Comparison of ENCODE assay signal across 1 cellular context in genomic region chr1:8467308-8467707, GRCh38.
TF ChIP-seq lines count a peak whose summit lies in the region.

No MANE protein-coding gene starts in this region.

TF ChIP-seq in GM23338, 12 proteins besides CTCF, POLR2A, EP300 and RAD21:
- no peak for TF ChIP-seq ZNF462 (CRISPR knock-in tag; IDR thresholded peaks at IDR 0.05)
- no peak for TF ChIP-seq STAT1 (IDR thresholded peaks at IDR 0.05; ENCODE audit: unreplicated experiment)
- TF ChIP-seq ZNF331 (CRISPR knock-in tag; IDR thresholded peaks at IDR 0.05; ENCODE audit: low read depth): no peak
- no peak for TF ChIP-seq CREB1 (CRISPR knock-in tag; IDR thresholded peaks at IDR 0.05; ENCODE audit: low read depth)
- TF ChIP-seq EZH2phosphoT487 (IDR thresholded peaks at IDR 0.05; ENCODE audit: unreplicated experiment): no peak
- TF ChIP-seq, protein P1, sequence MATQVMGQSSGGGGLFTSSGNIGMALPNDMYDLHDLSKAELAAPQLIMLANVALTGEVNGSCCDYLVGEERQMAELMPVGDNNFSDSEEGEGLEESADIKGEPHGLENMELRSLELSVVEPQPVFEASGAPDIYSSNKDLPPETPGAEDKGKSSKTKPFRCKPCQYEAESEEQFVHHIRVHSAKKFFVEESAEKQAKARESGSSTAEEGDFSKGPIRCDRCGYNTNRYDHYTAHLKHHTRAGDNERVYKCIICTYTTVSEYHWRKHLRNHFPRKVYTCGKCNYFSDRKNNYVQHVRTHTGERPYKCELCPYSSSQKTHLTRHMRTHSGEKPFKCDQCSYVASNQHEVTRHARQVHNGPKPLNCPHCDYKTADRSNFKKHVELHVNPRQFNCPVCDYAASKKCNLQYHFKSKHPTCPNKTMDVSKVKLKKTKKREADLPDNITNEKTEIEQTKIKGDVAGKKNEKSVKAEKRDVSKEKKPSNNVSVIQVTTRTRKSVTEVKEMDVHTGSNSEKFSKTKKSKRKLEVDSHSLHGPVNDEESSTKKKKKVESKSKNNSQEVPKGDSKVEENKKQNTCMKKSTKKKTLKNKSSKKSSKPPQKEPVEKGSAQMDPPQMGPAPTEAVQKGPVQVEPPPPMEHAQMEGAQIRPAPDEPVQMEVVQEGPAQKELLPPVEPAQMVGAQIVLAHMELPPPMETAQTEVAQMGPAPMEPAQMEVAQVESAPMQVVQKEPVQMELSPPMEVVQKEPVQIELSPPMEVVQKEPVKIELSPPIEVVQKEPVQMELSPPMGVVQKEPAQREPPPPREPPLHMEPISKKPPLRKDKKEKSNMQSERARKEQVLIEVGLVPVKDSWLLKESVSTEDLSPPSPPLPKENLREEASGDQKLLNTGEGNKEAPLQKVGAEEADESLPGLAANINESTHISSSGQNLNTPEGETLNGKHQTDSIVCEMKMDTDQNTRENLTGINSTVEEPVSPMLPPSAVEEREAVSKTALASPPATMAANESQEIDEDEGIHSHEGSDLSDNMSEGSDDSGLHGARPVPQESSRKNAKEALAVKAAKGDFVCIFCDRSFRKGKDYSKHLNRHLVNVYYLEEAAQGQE (IDR thresholded peaks at IDR 0.05; ENCODE audit: unreplicated experiment): no peak
- TF ChIP-seq NANOG (IDR thresholded peaks at IDR 0.05; ENCODE audit: borderline replicate concordance): no peak
- no peak for TF ChIP-seq EZH2 (IDR thresholded peaks at IDR 0.05; ENCODE audit: low read depth, unreplicated experiment)
- no peak for TF ChIP-seq POLR2AphosphoS5 (IDR thresholded peaks at IDR 0.05; ENCODE audit: low read depth)
- no peak for TF ChIP-seq JUNB (IDR thresholded peaks at IDR 0.05; ENCODE audit: unreplicated experiment)
- TF ChIP-seq, protein P2, sequence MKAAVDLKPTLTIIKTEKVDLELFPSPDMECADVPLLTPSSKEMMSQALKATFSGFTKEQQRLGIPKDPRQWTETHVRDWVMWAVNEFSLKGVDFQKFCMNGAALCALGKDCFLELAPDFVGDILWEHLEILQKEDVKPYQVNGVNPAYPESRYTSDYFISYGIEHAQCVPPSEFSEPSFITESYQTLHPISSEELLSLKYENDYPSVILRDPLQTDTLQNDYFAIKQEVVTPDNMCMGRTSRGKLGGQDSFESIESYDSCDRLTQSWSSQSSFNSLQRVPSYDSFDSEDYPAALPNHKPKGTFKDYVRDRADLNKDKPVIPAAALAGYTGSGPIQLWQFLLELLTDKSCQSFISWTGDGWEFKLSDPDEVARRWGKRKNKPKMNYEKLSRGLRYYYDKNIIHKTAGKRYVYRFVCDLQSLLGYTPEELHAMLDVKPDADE (IDR thresholded peaks at IDR 0.05): no peak
